ENCODE assay signal across 8 cellular contexts in the genomic region with DNA sequence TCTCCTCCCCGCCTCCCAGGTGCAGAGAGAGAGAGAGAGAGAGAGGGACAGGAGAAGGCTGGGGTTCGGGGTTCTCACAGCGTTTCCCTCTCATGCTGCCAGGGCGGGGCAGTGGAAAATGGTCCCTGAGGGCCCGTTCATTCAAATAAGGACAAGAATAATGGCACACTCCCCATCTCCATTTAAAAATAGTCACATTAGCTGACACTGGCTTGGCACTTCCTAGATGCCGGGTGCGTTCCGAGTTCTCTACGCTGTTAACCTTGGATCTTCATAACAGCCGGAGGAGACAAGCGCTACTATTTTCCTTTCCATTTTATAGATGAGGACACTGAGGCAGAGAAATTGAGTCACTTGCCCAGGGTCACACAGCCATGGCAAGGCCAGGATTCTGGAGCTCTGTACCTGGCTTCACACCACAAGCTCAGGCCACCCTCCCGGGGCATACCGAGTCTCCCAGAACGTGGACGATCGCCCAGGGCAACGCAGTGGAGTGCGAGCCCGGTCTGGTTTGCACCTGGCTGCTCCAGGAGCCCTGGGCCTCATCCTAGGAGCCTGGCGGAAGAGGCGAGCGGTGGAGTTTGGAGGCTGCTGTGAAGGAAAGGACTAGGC. TPM values are rescaled to one million over a fixed set of nuclear protein-coding genes. Genes with fewer than 3 reads are reported as not detected.
DNase-seq lines count a peak whose midpoint lies in the region; ATAC-seq and TF ChIP-seq lines count a peak whose summit lies in the region.

No MANE protein-coding gene starts in this region.

- intact Hi-C loops in right lobe of liver (cut with DNase I): no loop called here

- WGBS in right lobe of liver (ENCODE audit: insufficient coverage, low coverage, low lambda C conversion rate, missing lambda C conversion rate): 50% methylated on average over 11 of the region's 22 CpGs
- WGBS in upper lobe of left lung, 2 donors: 55 to 79% methylated on average over 11 to 22 of the region's 22 CpGs

- H3K27ac ChIP-seq in right lobe of liver: no peak overlapping the region
- peak overlapping the region; percentile 93 to 97 (median 95) for H3K27ac ChIP-seq in upper lobe of left lung

- peak in 1 of 2 donors; percentile 0 for ATAC-seq in activated T-cell treated with anti-CD3 and anti-CD28 coated beads, Interleukin-2, amount 50 U/mL, for 4 hours
- no peak for ATAC-seq in right lobe of liver
- no peak for ATAC-seq in upper lobe of left lung (ENCODE audit: low FRiP score in 2 of 2)
- ATAC-seq in GM21825 (IDR thresholded peaks at IDR 0.05; ENCODE audit: unreplicated experiment): no peak

- H3K4me1 Mint-ChIP-seq in activated T-cell treated with anti-CD3 and anti-CD28 coated beads, Interleukin-2, amount 50 U/mL, for 4 hours (ENCODE audit: low read depth): peaks cover 49% of the 10 kb centered on the region

- H3K36me3 ChIP-seq in right lobe of liver: no peaks in the 10 kb centered on the region
- H3K36me3 ChIP-seq in upper lobe of left lung: no peaks in the 10 kb centered on the region

- H3K4me1 ChIP-seq in right lobe of liver (no peaks in the 10 kb centered on the region), upper lobe of left lung (peaks cover 30 to 56% (median 44%) of the 10 kb centered on the region in 4 donors)

- in situ Hi-C loops in astrocyte of the spinal cord (cut with HindIII; ENCODE audit: low sequenced_read_pairs): no loop called here

- H3K27me3 Mint-ChIP-seq in activated T-cell treated with anti-CD3 and anti-CD28 coated beads, Interleukin-2, amount 50 U/mL, for 4 hours (ENCODE audit: low read depth): no peaks in the 10 kb centered on the region

- no peaks in the 10 kb centered on the region for H3K9me3 Mint-ChIP-seq in activated T-cell treated with anti-CD3 and anti-CD28 coated beads, Interleukin-2, amount 50 U/mL, for 4 hours

- no peak for TF ChIP-seq EP300 in upper lobe of left lung (IDR thresholded peaks at IDR 0.05)

- no peak for TF ChIP-seq POLR2A in right lobe of liver (IDR thresholded peaks at IDR 0.05)
- no peak for TF ChIP-seq POLR2A in upper lobe of left lung (IDR thresholded peaks at IDR 0.05)

- H3K4me3 ChIP-seq in astrocyte of the spinal cord (ENCODE audit: low read depth, low read length) (peak overlapping the region; percentile 59), right lobe of liver (peak overlapping the region in 2 of 3 donors; percentile 38 to 51), upper lobe of left lung (peak overlapping the region in 3 of 4 donors; percentile 83 to 90 (median 86))

- H3K9me3 ChIP-seq in right lobe of liver: no peaks in the 10 kb centered on the region
- no peaks in the 10 kb centered on the region for H3K9me3 ChIP-seq in upper lobe of left lung

- TF ChIP-seq CTCF in astrocyte of the spinal cord (IDR thresholded peaks at IDR 0.05; ENCODE audit: low read depth, low read length) (no peak), right lobe of liver (IDR thresholded peaks at IDR 0.05) (no peak), upper lobe of left lung (IDR thresholded peaks at IDR 0.05) (no peak)

- no peaks in the 10 kb centered on the region for H3K36me3 Mint-ChIP-seq in activated T-cell treated with anti-CD3 and anti-CD28 coated beads, Interleukin-2, amount 50 U/mL, for 4 hours (ENCODE audit: insufficient read depth)

- H3K4me3 Mint-ChIP-seq in activated T-cell treated with anti-CD3 and anti-CD28 coated beads, Interleukin-2, amount 50 U/mL, for 4 hours: peak overlapping the region; percentile 99

- no peak for DNase-seq in activated T-cell treated with anti-CD3 and anti-CD28 coated beads, Interleukin-2, amount 50 U/mL, for 4 hours
- no peak for DNase-seq in activated T-cell treated with anti-CD3 and anti-CD28 coated beads, Interleukin-2, amount 50 U/mL, for 1 hour
- DNase-seq in astrocyte of the spinal cord (ENCODE audit: low read depth, low spot score) (no peak), right lobe of liver (no peak), upper lobe of left lung (no peak), GM19238 (ENCODE audit: insufficient read length, low spot score) (no peak), 8988T (no peak)

- H3K27me3 ChIP-seq in right lobe of liver (peaks cover 0 to 9% of the 10 kb centered on the region in 2 donors), upper lobe of left lung (no peaks in the 10 kb centered on the region)

RNA-seq across cellular contexts. Expression of a gene that starts 0.6 kb away (rescaled TPM):
- 10 to 100 TPM; 47.6 to 54.2 (median 51.2) TPM for total RNA-seq in activated T-cell treated with anti-CD3 and anti-CD28 coated beads, Interleukin-2, amount 50 U/mL, for 4 hours
- total RNA-seq in right lobe of liver (1 to 10 TPM; 1.5 to 8.2 (median 4.1) TPM), upper lobe of left lung (100 to 1,000 TPM in 2 of 6 donors, 10 to 100 TPM in 4; 60.6 to 154 (median 92.8) TPM)

Comparison
In these comparisons a context has a peak if more than half of its experiments do, and no peak if none do; other contexts are left out.
1. H3K27ac ChIP-seq: peak in upper lobe of left lung (4 of 4); none in right lobe of liver (0 of 3).
2. RNA of a gene that starts 0.6 kb away (total RNA-seq): 60.6 to 154 TPM in upper lobe of left lung and 47.6 to 54.2 TPM in activated T-cell treated with anti-CD3 and anti-CD28 coated beads, Interleukin-2, amount 50 U/mL, for 4 hours; 1.5 to 8.2 TPM in right lobe of liver; every median in the first group is over 4 times any median in the second.
3. Peak in every context shown above with its lines, with median percentiles within 50 percentile points of each other: H3K4me3 ChIP-seq.